In the genomic region with DNA sequence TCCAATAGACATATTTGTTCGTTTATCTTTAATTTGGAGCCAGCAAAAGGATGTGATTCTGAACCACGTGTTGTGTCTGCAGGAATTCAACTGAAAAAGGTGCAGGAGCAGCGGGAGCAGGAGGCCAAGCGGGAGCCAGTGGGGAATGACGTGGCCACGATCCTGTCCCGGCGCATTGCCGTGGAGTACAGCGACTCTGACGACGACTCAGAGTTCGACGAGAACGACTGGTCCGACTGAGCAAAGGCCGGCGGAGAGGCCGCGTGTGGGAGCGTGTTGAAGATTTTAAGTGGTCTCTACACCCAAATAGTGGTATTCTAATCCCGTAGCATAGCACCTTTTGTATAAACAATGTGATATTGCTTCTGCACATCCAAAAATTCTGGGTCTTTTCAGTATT, we compare ENCODE assay signal across 28 cellular contexts.
"Had no signal": no experiment of that assay in that cellular context is flagged by ENCODE, and none has a peak within 500 bp of the region (broad histone marks: within the 10 kb centered on the region; RNA-seq: fewer than 3 reads in every experiment).

No MANE protein-coding gene starts in this region.

- H3K36me3 ChIP-seq: thoracic aorta, transverse colon, uterus had no signal

- H3K36me3 Mint-ChIP-seq: stimulated activated effector memory CD8-positive, alpha-beta T cell treated with anti-CD3 and anti-CD28 coated beads, Interleukin-12 subunit alpha, Interleukin-12 subunit beta, amount 100 ng/mL, for 72 hours; stimulated activated memory B cell treated with anti-CD40 and anti-IgM and Interleukin-4, amounts not matched to agents 10 μg/mL and 1 μg/mL and 100 μg/mL, for 72 hours; stimulated activated naive B cell treated with anti-CD40 and anti-IgM and Interleukin-4, amounts not matched to agents 10 μg/mL and 1 μg/mL and 100 μg/mL, for 72 hours had no signal

- H3K4me1 ChIP-seq: stomach, suprapubic skin, testis, thyroid gland, tibial artery, tibial nerve, transverse colon, upper lobe of left lung, upper lobe of right lung, uterus, vagina had no signal

- H3K9me3 Mint-ChIP-seq: type B pancreatic cell had no signal

- H3K4me3 ChIP-seq: stomach, suprapubic skin, testis, thoracic aorta, thyroid gland, tibial artery, tibial nerve, transverse colon, upper lobe of left lung, upper lobe of right lung, uterus, vagina had no signal

- ATAC-seq: stimulated activated effector memory CD8-positive, alpha-beta T cell treated with anti-CD3 and anti-CD28 coated beads, Interleukin-12 subunit alpha, Interleukin-12 subunit beta, amount 100 ng/mL, for 72 hours; stimulated activated memory B cell treated with anti-CD40 and anti-IgM and Interleukin-4, amounts not matched to agents 10 μg/mL and 1 μg/mL and 100 μg/mL, for 72 hours; stimulated activated naive B cell treated with anti-CD40 and anti-IgM and Interleukin-4, amounts not matched to agents 10 μg/mL and 1 μg/mL and 100 μg/mL, for 72 hours; stimulated activated naive CD8-positive, alpha-beta T cell treated with anti-CD3 and anti-CD28 coated beads, Interleukin-15, amount 100 ng/mL, for 72 hours; stimulated activated naive CD8-positive, alpha-beta T cell treated with anti-CD3 and anti-CD28 coated beads, Interleukin-15, Interleukin-2, amounts not matched to agents 100 U/mL and 50 U/mL, for 24 hours; upper lobe of right lung had no signal

- H3K9me3 ChIP-seq: testis, thyroid gland, transverse colon, upper lobe of right lung, vagina had no signal

- H3K4me3 Mint-ChIP-seq: stimulated activated effector memory CD8-positive, alpha-beta T cell treated with anti-CD3 and anti-CD28 coated beads, Interleukin-12 subunit alpha, Interleukin-12 subunit beta, amount 100 ng/mL, for 72 hours; stimulated activated memory B cell treated with anti-CD40 and anti-IgM and Interleukin-4, amounts not matched to agents 10 μg/mL and 1 μg/mL and 100 μg/mL, for 72 hours; stimulated activated naive B cell treated with anti-CD40 and anti-IgM and Interleukin-4, amounts not matched to agents 10 μg/mL and 1 μg/mL and 100 μg/mL, for 72 hours; stimulated activated naive CD8-positive, alpha-beta T cell treated with anti-CD3 and anti-CD28 coated beads, Interleukin-15, amount 100 ng/mL, for 72 hours; stimulated activated naive CD8-positive, alpha-beta T cell treated with anti-CD3 and anti-CD28 coated beads, Interleukin-15, Interleukin-2, amounts not matched to agents 100 ng/mL and 50 ng/mL, for 24 hours; type B pancreatic cell had no signal

- DNase-seq: stimulated activated CD4-positive, alpha-beta T cell treated with anti-CD3 and anti-CD28 coated beads, Interleukin-2, amount 100 ng/mL, for 48 hours; stimulated activated CD4-positive, alpha-beta T cell treated with anti-CD3 and anti-CD28 coated beads, Interleukin-4, amount 100 ng/mL, for 1 hour; stimulated activated CD4-positive, alpha-beta T cell treated with anti-CD3 and anti-CD28 coated beads, Interleukin-4, amount 100 ng/mL, for 24 hours; stimulated activated CD4-positive, alpha-beta T cell treated with anti-CD3 and anti-CD28 coated beads, Interleukin-4, amount 100 ng/mL, for 4 hours; stimulated activated CD8-positive, alpha-beta memory T cell treated with anti-CD3 and anti-CD28 coated beads, Interleukin-4, amount 100 ng/mL, for 48 hours; stimulated activated naive B cell treated with anti-CD40 and anti-IgM and Interleukin-4, amounts not matched to agents 10 μg/mL and 1 μg/mL and 100 μg/mL, for 72 hours; stimulated activated naive CD4-positive, alpha-beta T cell; stimulated activated naive CD4-positive, alpha-beta T cell treated with Interleukin-2 at 50 U/mL for 16 hours; stimulated activated naive CD8-positive, alpha-beta T cell treated with anti-CD3 and anti-CD28 coated beads, Interleukin-15, amount 100 ng/mL, for 72 hours; stimulated activated naive CD8-positive, alpha-beta T cell treated with anti-CD3 and anti-CD28 coated beads, Interleukin-15, Interleukin-2, amounts not matched to agents 100 U/mL and 50 U/mL, for 24 hours; stomach; substantia nigra; testis; thyroid gland; tibial artery; transverse colon; trophoblast cell; upper lobe of right lung; uterus had no signal

- H3K27me3 ChIP-seq: stomach, suprapubic skin, testis, thyroid gland, tibial artery, tibial nerve, transverse colon, upper lobe of left lung, upper lobe of right lung, uterus, vagina had no signal

- H3K27me3 Mint-ChIP-seq: type B pancreatic cell had no signal

- H3K27ac Mint-ChIP-seq: stimulated activated effector memory CD8-positive, alpha-beta T cell treated with anti-CD3 and anti-CD28 coated beads, Interleukin-12 subunit alpha, Interleukin-12 subunit beta, amount 100 ng/mL, for 72 hours; stimulated activated memory B cell treated with anti-CD40 and anti-IgM and Interleukin-4, amounts not matched to agents 10 μg/mL and 1 μg/mL and 100 μg/mL, for 72 hours; stimulated activated naive B cell treated with anti-CD40 and anti-IgM and Interleukin-4, amounts not matched to agents 10 μg/mL and 1 μg/mL and 100 μg/mL, for 72 hours; stimulated activated naive CD8-positive, alpha-beta T cell treated with anti-CD3 and anti-CD28 coated beads, Interleukin-15, amount 100 ng/mL, for 72 hours; stimulated activated naive CD8-positive, alpha-beta T cell treated with anti-CD3 and anti-CD28 coated beads, Interleukin-15, Interleukin-2, amounts not matched to agents 100 ng/mL and 50 ng/mL, for 24 hours; type B pancreatic cell had no signal

- H3K27ac ChIP-seq: stomach, suprapubic skin, testis, thoracic aorta, thyroid gland, tibial artery, tibial nerve, transverse colon, upper lobe of left lung, upper lobe of right lung, uterus, vagina had no signal

- H3K4me1 Mint-ChIP-seq: stimulated activated effector memory CD8-positive, alpha-beta T cell treated with anti-CD3 and anti-CD28 coated beads, Interleukin-12 subunit alpha, Interleukin-12 subunit beta, amount 100 ng/mL, for 72 hours; stimulated activated memory B cell treated with anti-CD40 and anti-IgM and Interleukin-4, amounts not matched to agents 10 μg/mL and 1 μg/mL and 100 μg/mL, for 72 hours; stimulated activated naive B cell treated with anti-CD40 and anti-IgM and Interleukin-4, amounts not matched to agents 10 μg/mL and 1 μg/mL and 100 μg/mL, for 72 hours; stimulated activated naive CD8-positive, alpha-beta T cell treated with anti-CD3 and anti-CD28 coated beads, Interleukin-15, amount 100 ng/mL, for 72 hours had no signal
